14 cellular contexts compared by ENCODE assay signal in genomic region chr6:30323806-30324205, GRCh38. TPM values are rescaled to one million over a fixed set of nuclear protein-coding genes. Genes with fewer than 3 reads are reported as not detected.
DNase-seq lines count a peak whose midpoint lies in the region; ATAC-seq, FAIRE-seq and TF ChIP-seq lines count a peak whose summit lies in the region.
"Had no signal": no experiment of that assay in that cellular context is flagged by ENCODE, and none has a peak within 500 bp of the region (broad histone marks: within the 10 kb centered on the region; RNA-seq: fewer than 3 reads in every experiment).

No MANE protein-coding gene starts in this region.

- peak overlapping the region in 1 of 2 experiments; percentile 17; a peak in 1 of 4 replicates for H3K9ac ChIP-seq in K562 (ENCODE audit: insufficient read depth in 1 of 2, low read depth in 2 of 2, low read length in 2 of 2)
- peak overlapping the region; percentile 28 for H3K9ac ChIP-seq in skeletal muscle satellite cell (ENCODE audit: low read depth, low read length)

- no peaks in the 10 kb centered on the region for H3K27me3 Mint-ChIP-seq in MCF 10A (ENCODE audit: insufficient read depth, unreplicated experiment)
- H3K27me3 Mint-ChIP-seq: activated naive CD4-positive, alpha-beta T cell treated with anti-CD3 and anti-CD28 coated beads, Interleukin-2, amount 10 ng/mL, durations not matched to agents 7 days and 5 days had no signal

- TF ChIP-seq CTCF in MCF 10A (IDR thresholded peaks at IDR 0.05; ENCODE audit: unreplicated experiment), result no peak
- no peak for TF ChIP-seq CTCF in breast epithelium (IDR thresholded peaks at IDR 0.05)
- TF ChIP-seq CTCF in OCI-LY7 (conservative IDR thresholded peaks at IDR 0.05; ENCODE audit: low read length), result no peak
- TF ChIP-seq CTCF in K562 (IDR thresholded peaks at IDR 0.05 in 2 of 3, conservative IDR thresholded peaks at IDR 0.05 in 1 of 3; ENCODE audit: insufficient read depth in 2 of 3, low read depth in 1 of 3, low read length in 3 of 3), result no peak

- TF ChIP-seq EP300 in K562 (IDR thresholded peaks at IDR 0.05; ENCODE audit: low read length), result no peak

- no peaks in the 10 kb centered on the region for H3K9me1 ChIP-seq in K562 (ENCODE audit: control insufficient read depth, insufficient read depth, low read length)

- no peaks in the 10 kb centered on the region for H3K27me3 ChIP-seq in breast epithelium
- no peaks in the 10 kb centered on the region for H3K27me3 ChIP-seq in K562 (ENCODE audit: control insufficient read depth in 2 of 2, insufficient read depth in 2 of 2, low read length in 2 of 2)
- H3K27me3 ChIP-seq in skeletal muscle satellite cell (ENCODE audit: control insufficient read depth, insufficient read depth, low read length), result no peaks in the 10 kb centered on the region
- H3K27me3 ChIP-seq: esophagus muscularis mucosa, stomach had no signal

- no peaks in the 10 kb centered on the region for H3K9me3 ChIP-seq in breast epithelium
- H3K9me3 ChIP-seq in OCI-LY7 (ENCODE audit: low read length), result no peaks in the 10 kb centered on the region
- no peaks in the 10 kb centered on the region for H3K9me3 ChIP-seq in K562 (replicated peaks; ENCODE audit: control insufficient read depth, insufficient read depth, low read depth, low read length)
- peaks cover 2% of the 10 kb centered on the region for H3K9me3 ChIP-seq in skeletal muscle satellite cell (replicated peaks; ENCODE audit: low read length)
- H3K9me3 ChIP-seq: esophagus muscularis mucosa, stomach had no signal

- no peaks in the 10 kb centered on the region for H3K9me3 Mint-ChIP-seq in MCF 10A (ENCODE audit: unreplicated experiment)
- H3K9me3 Mint-ChIP-seq: activated naive CD4-positive, alpha-beta T cell treated with anti-CD3 and anti-CD28 coated beads, Interleukin-2, amount 10 ng/mL, durations not matched to agents 7 days and 5 days had no signal

- POLR2A ChIA-PET in MCF 10A (lab: Yijun Ruan, JAX), result interaction anchor here (1.0 to 4.3 kb wide), 4 partner anchors 93 to 222 kb away, joined by 3 to 59 read pairs (median 3); partner anchors contain the start of gene TRIM26
- POLR2A ChIA-PET in OCI-LY7 (lab: Charles Lee), result interaction anchor here (0.7 kb wide), 1 partner anchor 271 kb away, joined by 3 read pairs; no protein-coding TSS in a partner anchor
- POLR2A ChIA-PET in K562 (lab: Yijun Ruan, JAX), result interaction anchor here (0.9 to 2.4 kb wide), 3 partner anchors 9 to 17 kb away, joined by 3 to 9 read pairs (median 4); no protein-coding TSS in a partner anchor

- H3K36me3 ChIP-seq in breast epithelium (no peaks in the 10 kb centered on the region), OCI-LY7 (ENCODE audit: insufficient read depth, low read length) (peaks cover 27% of the 10 kb centered on the region), K562 (ENCODE audit: control insufficient read depth, insufficient read depth, low read length) (peaks cover 42% of the 10 kb centered on the region), skeletal muscle satellite cell (ENCODE audit: insufficient read depth, low read length) (no peaks in the 10 kb centered on the region)

- 83% methylated on average over 1 of the region's 1 CpG for WGBS in K562 (ENCODE audit: insufficient coverage, low coverage, missing lambda C conversion rate)

- peaks cover 49% of the 10 kb centered on the region for H3K4me1 Mint-ChIP-seq in MCF 10A (ENCODE audit: insufficient read depth, unreplicated experiment)

- CTCF ChIA-PET in MCF 10A (lab: Yijun Ruan, JAX), result interaction anchor here (0.6 kb wide), 2 partner anchors 18 to 451 kb away, joined by 3 read pairs; no protein-coding TSS in a partner anchor
- CTCF ChIA-PET in OCI-LY7 (lab: Charles Lee; ENCODE audit: unreplicated experiment), result no interaction called here
- CTCF ChIA-PET in K562 (lab: Yijun Ruan, JAX; ENCODE audit: low intra/inter-chr PET ratio), result no interaction called here

- no peak for ATAC-seq in K562

- H3K9me2 ChIP-seq in OCI-LY7 (ENCODE audit: insufficient read depth, low read length), result no peaks in the 10 kb centered on the region

- TF ChIP-seq POLR2A in breast epithelium (IDR thresholded peaks at IDR 0.05), result no peak
- TF ChIP-seq POLR2A in K562 (conservative IDR thresholded peaks at IDR 0.05), result no peak

- TF ChIP-seq RAD21 in K562 (CRISPR knock-in tag; conservative IDR thresholded peaks at IDR 0.05 in 1 of 2, IDR thresholded peaks at IDR 0.05 in 1 of 2), result no peak

- H3K4me3 ChIP-seq in breast epithelium (no peak overlapping the region), OCI-LY7 (ENCODE audit: low read depth, low read length, poor library complexity, severe bottlenecking) (peak overlapping the region; percentile 84), K562 (no peak overlapping the region), skeletal muscle satellite cell (ENCODE audit: low read length) (no peak overlapping the region)
- H3K4me3 ChIP-seq: esophagus muscularis mucosa had no signal

- no peak overlapping the region for H3K27ac Mint-ChIP-seq in MCF 10A (ENCODE audit: low read depth, unreplicated experiment)
- H3K27ac Mint-ChIP-seq: activated naive CD4-positive, alpha-beta T cell treated with anti-CD3 and anti-CD28 coated beads, Interleukin-2, amount 10 ng/mL, durations not matched to agents 7 days and 5 days had no signal

- no peak for FAIRE-seq in K562 (lab: Jason Lieb, UNC)

- no peak overlapping the region for H3K27ac ChIP-seq in breast epithelium
- H3K27ac ChIP-seq in OCI-LY7 (ENCODE audit: low read depth, low read length, poor library complexity, severe bottlenecking), result no peak overlapping the region
- H3K27ac ChIP-seq in K562 (ENCODE audit: extremely low read depth, low read depth, low read length), result no peak overlapping the region
- H3K27ac ChIP-seq: esophagus muscularis mucosa, stomach had no signal

- in situ Hi-C loops in K562 (cut with MboI), result no loop called here

- BruUV-seq in MCF 10A (replicated peaks; lab: Mats Ljungman, UMichigan), result no TSS peak
- BruUV-seq in OCI-LY7 (replicated peaks; lab: Mats Ljungman, UMichigan), result no TSS peak
- BruUV-seq in K562 (replicated peaks; lab: Mats Ljungman, UMichigan), result no TSS peak

- H2AFZ ChIP-seq in OCI-LY7 (ENCODE audit: low read length), result no peak overlapping the region
- no peak overlapping the region for H2AFZ ChIP-seq in K562 (ENCODE audit: low read depth, low read length)

- peaks cover 26% of the 10 kb centered on the region for H3K36me3 Mint-ChIP-seq in MCF 10A (ENCODE audit: insufficient read depth, unreplicated experiment)

- H3K4me1 ChIP-seq in breast epithelium (peaks cover 5 to 6% of the 10 kb centered on the region in 2 donors), OCI-LY7 (ENCODE audit: insufficient read depth, low read length, poor library complexity, severe bottlenecking) (peaks cover 41% of the 10 kb centered on the region), K562 (replicated peaks in 1 of 2; ENCODE audit: control insufficient read depth in 2 of 2, insufficient read depth in 2 of 2, low read length in 2 of 2) (peaks cover 22 to 41% of the 10 kb centered on the region in 2 experiments), skeletal muscle satellite cell (ENCODE audit: control insufficient read depth, insufficient read depth, low read length) (peaks cover 44% of the 10 kb centered on the region)

- H3K79me2 ChIP-seq in OCI-LY7 (ENCODE audit: insufficient read depth, low read depth, low read length), result peaks cover 84% of the 10 kb centered on the region
- H3K79me2 ChIP-seq in K562 (ENCODE audit: control insufficient read depth, insufficient read depth, low read length), result peaks cover 92% of the 10 kb centered on the region

- H3K4me2 ChIP-seq in OCI-LY7 (ENCODE audit: low read length), result peak overlapping the region; percentile 90; the same call in 1 of the 2 replicates
- H3K4me2 ChIP-seq in K562 (ENCODE audit: insufficient read depth, low read length), result peak overlapping the region; percentile 95; the same call in 1 of the 2 replicates
- peak overlapping the region; percentile 84 for H3K4me2 ChIP-seq in skeletal muscle satellite cell (ENCODE audit: low read length)

- intact Hi-C loops in MCF 10A (cut with micrococcal nuclease) (no loop called here), breast epithelium (cut with DNase I; ENCODE audit: low total_unique reads) (no loop called here), OCI-LY7 (cut with micrococcal nuclease; ENCODE audit: unreplicated experiment) (no loop called here), K562 (cut with micrococcal nuclease) (no loop called here)

- H4K20me1 ChIP-seq in OCI-LY7 (ENCODE audit: insufficient read depth, low read length), result peaks cover 29% of the 10 kb centered on the region
- peaks cover 9% of the 10 kb centered on the region for H4K20me1 ChIP-seq in K562 (replicated peaks; ENCODE audit: control insufficient read depth, insufficient read depth, low read length)

- peak; percentile 20 for DNase-seq in MCF 10A (ENCODE audit: unreplicated experiment)
- no peak for DNase-seq in breast epithelium (ENCODE audit: low spot score in 2 of 2)
- no peak for DNase-seq in OCI-LY7 (ENCODE audit: low spot score)
- DNase-seq in K562 (ENCODE audit: extremely low read depth in 1 of 4, low spot score in 3 of 4), result peak in 2 of 4 experiments; percentile 34 to 51
- DNase-seq in COR-L47 (lab: John Stamatoyannopoulos, UW), result no peak
- no peak for DNase-seq in germinal center (ENCODE audit: low spot score)
- no peak for DNase-seq in NCI-H1930 (lab: John Stamatoyannopoulos, UW)
- DNase-seq: activated CD4-positive, CD25-positive, alpha-beta regulatory T cell treated with anti-CD3 and anti-CD28 coated beads, Interleukin-2, amount 50 U/mL, for 72 hours; activated naive CD4-positive, alpha-beta T cell treated with anti-CD3 and anti-CD28 coated beads, Interleukin-2, amount 10 ng/mL, durations not matched to agents 7 days and 5 days; NCI-H774; stimulated activated CD4-positive, alpha-beta T cell treated with anti-CD3 and anti-CD28 coated beads, Interleukin-4, amount 100 ng/mL, for 24 hours; stomach had no signal

- H3K4me3 Mint-ChIP-seq in MCF 10A (ENCODE audit: unreplicated experiment), result no peak overlapping the region

RNA-seq across cellular contexts. Expression of gene TRIM39, which starts 2.9 kb away (rescaled TPM):
- total RNA-seq in MCF 10A (2022) (14.7 and 18.6 TPM in 2 replicates), breast epithelium (10 to 100 TPM; 10.8 to 21.2 (median 12.6) TPM), OCI-LY7 (2022) (13.8 and 17.0 TPM in 2 replicates), K562 (2014; rRNA removed) (12.5 and 14.8 TPM in 2 replicates), K562 (2014; rRNA removed; fragmentation: Illumina TruSeq; extraction: Trizol) (12.8 and 13.7 TPM in 2 replicates), K562 (2015; rRNA removed; fragmentation: Illumina TruSeq; extraction: Trizol) (10.2 TPM in 2 replicates), K562 (2021) (15.3 and 17.4 TPM in 2 replicates)
- total RNA-seq in OCI-LY7 (2014; rRNA removed; shearing (Covaris generic)), result 10.9 and 11.4 TPM in 2 replicates
- 32.1 and 33.3 TPM in 2 replicates for total RNA-seq in K562 (2011; cell fraction: chromatin; rRNA removed; ENCODE audit: low replicate concordance)
- 19.3 and 21.2 TPM in 2 replicates for total RNA-seq in K562 (2011; cell fraction: nucleolus; rRNA removed)
- total RNA-seq in K562 (2011; cell fraction: nucleoplasm; rRNA removed), result 21.7 and 22.1 TPM in 2 replicates
- polyA plus RNA-seq in K562 (2011; rRNA removed) (11.6 and 17.1 TPM in 2 replicates), K562 (2014; fragmentation: Illumina TruSeq; extraction: Trizol) (17.6 and 17.7 TPM in 2 replicates), K562 (2014; fragmentation: Nextera tagmentation; extraction: Ambion mirVana) (1 to 10 TPM; 5.6 to 5.8 TPM), K562 (2014; rRNA removed) (17.2 and 18.4 TPM in 2 replicates)
- 9.0 and 10.0 TPM in 2 replicates for polyA plus RNA-seq in K562 (2011; cell fraction: cytosol; rRNA removed)
- 35.2 and 49.0 TPM in 2 replicates for polyA plus RNA-seq in K562 (2011; cell fraction: nucleus; rRNA removed)
- polyA plus RNA-seq in K562 (2012), result 10.5 and 11.9 TPM in 2 replicates
- polyA minus RNA-seq in K562 (2011; rRNA and poly(A)+ RNA removed), result 9.4 and 12.4 TPM in 2 replicates
- polyA minus RNA-seq in K562 (2011; cell fraction: cytosol; rRNA and poly(A)+ RNA removed), result 7.5 and 12.2 TPM in 2 replicates
- 16.7 and 20.2 TPM in 2 replicates for polyA minus RNA-seq in K562 (2011; cell fraction: nucleus; rRNA and poly(A)+ RNA removed)
- 7.1 and 8.3 TPM in 2 replicates for total RNA-seq in skeletal muscle satellite cell (2012; rRNA removed)

RNA-seq across cellular contexts. Expression of gene RPP21, which starts 21.1 kb away (rescaled TPM):
- total RNA-seq in MCF 10A (2022) (63.0 and 74.1 TPM in 2 replicates), breast epithelium (10 to 100 TPM; 59.0 to 69.6 (median 67.8) TPM), OCI-LY7 (2022) (50.4 and 51.4 TPM in 2 replicates), K562 (2014; rRNA removed) (231 and 363 TPM in 2 replicates), K562 (2014; rRNA removed; fragmentation: Illumina TruSeq; extraction: Trizol) (50.5 and 62.1 TPM in 2 replicates), K562 (2015; rRNA removed; fragmentation: Illumina TruSeq; extraction: Trizol) (164 and 166 TPM in 2 replicates), K562 (2021) (159 and 178 TPM in 2 replicates)
- 77.3 and 88.1 TPM in 2 replicates for total RNA-seq in OCI-LY7 (2014; rRNA removed; shearing (Covaris generic))
- total RNA-seq in K562 (2011; cell fraction: chromatin; rRNA removed; ENCODE audit: low replicate concordance), result 22.4 and 33.0 TPM in 2 replicates
- 49.1 and 56.7 TPM in 2 replicates for total RNA-seq in K562 (2011; cell fraction: nucleolus; rRNA removed)
- 33.2 and 46.3 TPM in 2 replicates for total RNA-seq in K562 (2011; cell fraction: nucleoplasm; rRNA removed)
- polyA plus RNA-seq in K562 (2011; rRNA removed) (88.9 and 90.3 TPM in 2 replicates), K562 (2014; fragmentation: Illumina TruSeq; extraction: Trizol) (83.9 and 235 TPM in 2 replicates), K562 (2014; fragmentation: Nextera tagmentation; extraction: Ambion mirVana) (100 to 1,000 TPM; 201 to 246 TPM), K562 (2014; rRNA removed) (362 and 376 TPM in 2 replicates)
- polyA plus RNA-seq in K562 (2011; cell fraction: cytosol; rRNA removed), result 198 and 661 TPM in 2 replicates
- 152 and 277 TPM in 2 replicates for polyA plus RNA-seq in K562 (2011; cell fraction: nucleus; rRNA removed)
- 234 and 238 TPM in 2 replicates for polyA plus RNA-seq in K562 (2012)
- polyA minus RNA-seq in K562 (2011; rRNA and poly(A)+ RNA removed), result 9.7 and 16.9 TPM in 2 replicates
- polyA minus RNA-seq in K562 (2011; cell fraction: cytosol; rRNA and poly(A)+ RNA removed), result 29.1 and 38.4 TPM in 2 replicates
- polyA minus RNA-seq in K562 (2011; cell fraction: nucleus; rRNA and poly(A)+ RNA removed), result 24.5 and 25.5 TPM in 2 replicates
- 42.8 and 43.7 TPM in 2 replicates for total RNA-seq in skeletal muscle satellite cell (2012; rRNA removed)
